Comparison of ENCODE assay signal across 10 cellular contexts in the genomic region with DNA sequence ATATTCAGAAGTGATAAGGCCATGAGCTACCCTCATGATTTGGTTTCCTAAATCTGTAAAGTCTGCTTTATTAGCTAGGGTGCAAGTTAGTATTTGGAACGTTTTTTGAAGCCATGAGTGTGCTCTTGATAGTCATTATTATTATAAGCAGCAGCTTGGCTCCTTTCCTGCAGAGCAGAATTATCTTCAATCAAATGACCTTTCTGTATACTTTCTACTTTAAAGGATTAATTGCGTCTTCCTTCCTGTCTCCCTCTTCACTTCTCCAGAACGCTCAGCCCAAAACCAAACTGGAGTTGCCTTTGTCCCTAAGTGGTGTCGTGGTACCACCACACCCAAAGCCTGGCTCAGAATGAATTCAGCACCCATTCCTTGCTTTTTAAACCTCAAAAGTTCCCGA.
DNase-seq lines count a peak whose midpoint lies in the region; ATAC-seq and TF ChIP-seq lines count a peak whose summit lies in the region.
"Had no signal": no experiment of that assay in that cellular context is flagged by ENCODE, and none has a peak within 500 bp of the region (broad histone marks: within the 10 kb centered on the region; RNA-seq: fewer than 3 reads in every experiment).

No MANE protein-coding gene starts in this region.

- H3K27ac ChIP-seq in right atrium auricular region, result peak overlapping the region in 1 of 2 donors; percentile 17
- peak overlapping the region; percentile 70 for H3K27ac ChIP-seq in lower lobe of right lung
- H3K27ac ChIP-seq in uterus, result peak overlapping the region; percentile 37 to 48
- H3K27ac ChIP-seq: HL-60 had no signal

- peaks cover 48% of the 10 kb centered on the region for H3K4me1 Mint-ChIP-seq in MCF 10A (ENCODE audit: insufficient read depth, unreplicated experiment)

- POLR2A ChIA-PET in MCF 10A (lab: Yijun Ruan, JAX), result interaction anchor here (0.7 to 1.5 kb wide), 8 partner anchors 10 to 160 kb away, joined by 3 to 6 read pairs (median 3); no protein-coding TSS in a partner anchor

- H3K4me3 ChIP-seq in right atrium auricular region (no peak overlapping the region), lower lobe of right lung (no peak overlapping the region), uterus (no peak overlapping the region)

- H3K27ac Mint-ChIP-seq in MCF 10A (ENCODE audit: low read depth, unreplicated experiment), result peak overlapping the region; percentile 20

- H3K9me3 Mint-ChIP-seq in MCF 10A (ENCODE audit: unreplicated experiment), result no peaks in the 10 kb centered on the region

- no peaks in the 10 kb centered on the region for H3K36me3 ChIP-seq in right atrium auricular region
- no peaks in the 10 kb centered on the region for H3K36me3 ChIP-seq in lower lobe of right lung
- H3K36me3 ChIP-seq in uterus, result no peaks in the 10 kb centered on the region

- DNase-seq in Right ventricle myocardium superior, result no peak
- DNase-seq in right atrium auricular region (ENCODE audit: low spot score), result no peak
- no peak for DNase-seq in MCF 10A (ENCODE audit: unreplicated experiment)
- DNase-seq in lower lobe of right lung, result no peak
- DNase-seq in uterus, result no peak
- DNase-seq in H4 (ENCODE audit: low spot score), result no peak
- no peak for DNase-seq in GF-D8 (lab: John Stamatoyannopoulos, UW)
- DNase-seq: activated naive CD4-positive, alpha-beta T cell had no signal

- intact Hi-C loops in Right ventricle myocardium superior (cut with DNase I), result no loop called here
- intact Hi-C loops in MCF 10A (cut with micrococcal nuclease), result no loop called here
- intact Hi-C loops in lower lobe of right lung (cut with DNase I), result no loop called here
- intact Hi-C loops in uterus (cut with DNase I; ENCODE audit: low total_unique reads), result no loop called here

- CTCF ChIA-PET in MCF 10A (lab: Yijun Ruan, JAX), result interaction anchor here (0.6 to 2.2 kb wide), 4 partner anchors 13 to 223 kb away, joined by 3 to 14 read pairs (median 4); no protein-coding TSS in a partner anchor

- H3K9me3 ChIP-seq in right atrium auricular region, result no peaks in the 10 kb centered on the region
- no peaks in the 10 kb centered on the region for H3K9me3 ChIP-seq in lower lobe of right lung
- no peaks in the 10 kb centered on the region for H3K9me3 ChIP-seq in uterus

- H3K27me3 ChIP-seq in right atrium auricular region (no peaks in the 10 kb centered on the region), lower lobe of right lung (ENCODE audit: low read depth) (no peaks in the 10 kb centered on the region), uterus (no peaks in the 10 kb centered on the region)

- H3K4me3 Mint-ChIP-seq in MCF 10A (ENCODE audit: unreplicated experiment), result no peak overlapping the region

- H3K4me1 ChIP-seq in right atrium auricular region, result peaks cover 0 to 36% of the 10 kb centered on the region in 2 donors
- peaks cover 73% of the 10 kb centered on the region for H3K4me1 ChIP-seq in lower lobe of right lung
- H3K4me1 ChIP-seq in uterus, result peaks cover 12 to 13% of the 10 kb centered on the region in 2 donors

- TF ChIP-seq CTCF in right atrium auricular region (IDR thresholded peaks at IDR 0.05) (no peak), MCF 10A (IDR thresholded peaks at IDR 0.05; ENCODE audit: unreplicated experiment) (no peak), lower lobe of right lung (IDR thresholded peaks at IDR 0.05) (no peak), uterus (IDR thresholded peaks at IDR 0.05) (no peak)

- H3K36me3 Mint-ChIP-seq in MCF 10A (ENCODE audit: insufficient read depth, unreplicated experiment), result no peaks in the 10 kb centered on the region

- BruUV-seq in MCF 10A (replicated peaks; lab: Mats Ljungman, UMichigan), result no TSS peak

- no peaks in the 10 kb centered on the region for H3K27me3 Mint-ChIP-seq in MCF 10A (ENCODE audit: insufficient read depth, unreplicated experiment)

- ATAC-seq in Right ventricle myocardium superior (ENCODE audit: poor library complexity), result peak; percentile 21
- no peak for ATAC-seq in lower lobe of right lung
- no peak for ATAC-seq in HG03469 (IDR thresholded peaks at IDR 0.05; ENCODE audit: unreplicated experiment)

- TF ChIP-seq POLR2A in uterus (IDR thresholded peaks at IDR 0.05), result no peak
